In genomic region chr18:33532978-33533377, GRCh38 we compare ENCODE assay signal across 22 cellular contexts. TPM values are rescaled to one million over a fixed set of nuclear protein-coding genes. Genes with fewer than 3 reads are reported as not detected.
DNase-seq lines count a peak whose midpoint lies in the region; ATAC-seq, FAIRE-seq and TF ChIP-seq lines count a peak whose summit lies in the region.
"Had no signal": no experiment of that assay in that cellular context is flagged by ENCODE, and none has a peak within 500 bp of the region (broad histone marks: within the 10 kb centered on the region; RNA-seq: fewer than 3 reads in every experiment).

No MANE protein-coding gene starts in this region.

- WGBS in right lobe of liver (ENCODE audit: insufficient coverage, low coverage, low lambda C conversion rate, missing lambda C conversion rate): 10% methylated on average over 1 of the region's 1 CpG
- 33 to 46% methylated on average over 1 of the region's 1 CpG for WGBS in transverse colon (ENCODE audit: low coverage in 1 of 2), 2 donors

- ATAC-seq in left colon (peak; percentile 100), right lobe of liver (peak; percentile 85 to 98 (median 94)), HG03045 (IDR thresholded peaks at IDR 0.05; ENCODE audit: unreplicated experiment) (no peak)
- ATAC-seq: HCT116 had no signal

- TF ChIP-seq CTCF in right lobe of liver (IDR thresholded peaks at IDR 0.05) (no peak), transverse colon (IDR thresholded peaks at IDR 0.05) (no peak)

- no peaks in the 10 kb centered on the region for H3K36me3 ChIP-seq in right lobe of liver
- no peaks in the 10 kb centered on the region for H3K36me3 ChIP-seq in transverse colon
- H3K36me3 ChIP-seq: BLaER1 treated with 17β-estradiol and CSF1 and Interleukin-3, amounts not matched to agents 10 nM and 100 nM had no signal

- TF ChIP-seq EP300 in transverse colon (IDR thresholded peaks at IDR 0.05; ENCODE audit: low read depth): no peak

- intact Hi-C loops in left colon (cut with DNase I, micrococcal nuclease) (no loop called here), right lobe of liver (cut with DNase I) (no loop called here), transverse colon (cut with DNase I; ENCODE audit: low total_unique reads) (loop anchor here (2.0 kb wide), 1 partner anchor 62 kb away; no protein-coding TSS in a partner anchor)

- no peak for TF ChIP-seq POLR2A in right lobe of liver (IDR thresholded peaks at IDR 0.05)
- TF ChIP-seq POLR2A in transverse colon (IDR thresholded peaks at IDR 0.05): no peak

- no peaks in the 10 kb centered on the region for H3K9me3 ChIP-seq in right lobe of liver
- H3K9me3 ChIP-seq in transverse colon: no peaks in the 10 kb centered on the region
- H3K9me3 ChIP-seq: BLaER1 treated with 17β-estradiol and CSF1 and Interleukin-3, amounts not matched to agents 10 nM and 100 nM had no signal

- in situ Hi-C loops in transverse colon (cut with MboI; ENCODE audit: low pct_ligation_motif_present in 1 of 4, low pct_unique_long_range_greater_than_20kb in 1 of 4, low sequenced_read_pairs in 3 of 4): no loop called here

- FAIRE-seq in frontal cortex (lab: Jason Lieb, UNC): no peak
- FAIRE-seq: G401.6, GM12892, GM18507 had no signal

- peaks cover 0 to 12% (median 5%) of the 10 kb centered on the region in 4 donors for H3K4me1 ChIP-seq in right lobe of liver
- H3K4me1 ChIP-seq in transverse colon: peaks cover 0 to 16% (median 7%) of the 10 kb centered on the region in 4 donors
- H3K4me1 ChIP-seq: BLaER1 treated with 17β-estradiol and CSF1 and Interleukin-3, amounts not matched to agents 10 nM and 100 nM had no signal

- H3K27ac ChIP-seq in right lobe of liver (peak overlapping the region in 2 of 3 donors; percentile 41 to 44), transverse colon (peak overlapping the region; percentile 47 to 65 (median 54))
- H3K27ac ChIP-seq: BLaER1 treated with 17β-estradiol and CSF1 and Interleukin-3, amounts not matched to agents 10 nM and 100 nM had no signal

- DNase-seq in LoVo (ENCODE audit: low spot score) (peak; percentile 9), left colon (no peak), right lobe of liver (no peak), transverse colon (peak; percentile 11), frontal cortex (ENCODE audit: low spot score in 2 of 2) (no peak)
- no peak for DNase-seq in effector CD4-positive, alpha-beta T cell
- DNase-seq: CD4-positive, CD25-positive, alpha-beta regulatory T cell; CD8-positive, alpha-beta memory T cell; COR-L47; DMS 273 treated with DMSO at 0.1 percent for 48 hours; DMS53; DND-41; GOT3; H7; HFFc6 had no signal

- H3K4me3 ChIP-seq in right lobe of liver (no peak overlapping the region), transverse colon (no peak overlapping the region)
- H3K4me3 ChIP-seq: BLaER1 treated with 17β-estradiol and CSF1 and Interleukin-3, amounts not matched to agents 10 nM and 100 nM had no signal

- H3K27me3 ChIP-seq in right lobe of liver (no peaks in the 10 kb centered on the region), transverse colon (no peaks in the 10 kb centered on the region)
- H3K27me3 ChIP-seq: BLaER1 treated with 17β-estradiol and CSF1 and Interleukin-3, amounts not matched to agents 10 nM and 100 nM had no signal

RNA-seq across cellular contexts. Expression of gene ASXL3, which starts 45.0 kb away (rescaled TPM):
- total RNA-seq in left colon (1 to 10 TPM; 1.3 to 4.4 TPM), right lobe of liver (1 to 10 TPM in 3 of 6 experiments, under 1 TPM in 3; 0.12 to 4.0 (median 1.3) TPM), transverse colon (1 to 10 TPM in 2 of 4 donors, under 1 TPM in 2; 0.75 to 3.0 (median 1.7) TPM), frontal cortex (87.2 TPM)
- total RNA-seq: A172; CD4-positive, CD25-positive, alpha-beta regulatory T cell; CD8-positive, alpha-beta memory T cell; HFFc6 had no signal

Comparison
In these comparisons a context has a peak if more than half of its experiments do, and no peak if none do; other contexts are left out.
1. DNase-seq: peak in LoVo (single experiment) and transverse colon (single experiment); none in left colon (0 of 2), right lobe of liver (0 of 3), effector CD4-positive, alpha-beta T cell (single experiment) and frontal cortex (0 of 2).
2. RNA of gene ASXL3, which starts 45.0 kb away (total RNA-seq): 87.2 TPM in frontal cortex (single experiment); 1.3 to 4.4 TPM in left colon, 0.75 to 3.0 TPM in transverse colon and 0.12 to 4.0 TPM in right lobe of liver; every median in the first group is over 10 times any median in the second.